In genomic region chr1:152110365-152110859, GRCh38 we compare ENCODE assay signal across 7 cellular contexts. TPM values are rescaled to one million over a fixed set of nuclear protein-coding genes. Genes with fewer than 3 reads are reported as not detected.
A peak's percentile ranks its signal among the peaks of the same experiment; 100 is the strongest.
DNase-seq lines count a peak whose midpoint lies in the region; ATAC-seq, FAIRE-seq and TF ChIP-seq lines count a peak whose summit lies in the region.

No MANE protein-coding gene starts in this region.

- peaks cover 90% of the 10 kb centered on the region for H3K27me3 ChIP-seq in astrocyte (ENCODE audit: insufficient read depth, low read length)

- H3K9me3 Mint-ChIP-seq in astrocyte (ENCODE audit: unreplicated experiment): peaks cover 11% of the 10 kb centered on the region

- peak overlapping the region; percentile 88 for H3K4me2 ChIP-seq in astrocyte (ENCODE audit: low read length)

- no peak overlapping the region for H3K27ac ChIP-seq in astrocyte (ENCODE audit: low read depth, low read length)

- H4K20me1 ChIP-seq in astrocyte (ENCODE audit: insufficient read depth, low read length): no peaks in the 10 kb centered on the region

- no peaks in the 10 kb centered on the region for H3K79me2 ChIP-seq in astrocyte (ENCODE audit: insufficient read depth, low read length)

- H3K36me3 Mint-ChIP-seq in astrocyte (ENCODE audit: low read depth, unreplicated experiment): no peaks in the 10 kb centered on the region

- DNase-seq in GM12865 (ENCODE audit: low read depth) (peak; percentile 50), NCI-H774 (lab: John Stamatoyannopoulos, UW) (peak; percentile 12), astrocyte (ENCODE audit: low read depth) (peak; percentile 46), left colon (peak; percentile 16 to 27), stromal cell of bone marrow (ENCODE audit: low read depth) (peak; percentile 10), T1000 (lab: John Stamatoyannopoulos, UW) (no peak)

- peak overlapping the region; percentile 50 for H3K4me3 ChIP-seq in GM12865 (ENCODE audit: low read depth, low read length)
- H3K4me3 ChIP-seq in astrocyte (ENCODE audit: insufficient read depth, low read depth, low read length): peak overlapping the region; percentile 56

- no peak for TF ChIP-seq CTCF in GM12865 (IDR thresholded peaks at IDR 0.05; ENCODE audit: insufficient read depth, low read depth, low read length, missing control alignments)
- no peak for TF ChIP-seq CTCF in astrocyte (IDR thresholded peaks at IDR 0.05; ENCODE audit: insufficient read depth, low read depth, low read length)

- no peak overlapping the region for H3K4me3 Mint-ChIP-seq in astrocyte (ENCODE audit: unreplicated experiment)

- H3K36me3 ChIP-seq in astrocyte (ENCODE audit: insufficient read depth, low read length): no peaks in the 10 kb centered on the region

- H3K9me3 ChIP-seq in astrocyte (ENCODE audit: insufficient read depth, low read depth, low read length): peaks cover 15% of the 10 kb centered on the region

- peak; percentile 38 for ATAC-seq in left colon
- ATAC-seq in HG03520 (IDR thresholded peaks at IDR 0.05; ENCODE audit: unreplicated experiment): no peak

- H3K9ac ChIP-seq in astrocyte (ENCODE audit: low read length): no peak overlapping the region

- H3K27ac Mint-ChIP-seq in astrocyte (ENCODE audit: unreplicated experiment): no peak overlapping the region

- H2AFZ ChIP-seq in astrocyte (ENCODE audit: low read depth, low read length): peak overlapping the region; percentile 91

- FAIRE-seq in astrocyte (lab: Jason Lieb, UNC): no peak

- H3K4me1 ChIP-seq in astrocyte (ENCODE audit: insufficient read depth, low read length): peaks cover 22% of the 10 kb centered on the region

- peaks cover 4% of the 10 kb centered on the region for H3K4me1 Mint-ChIP-seq in astrocyte (ENCODE audit: low read depth, unreplicated experiment)

- intact Hi-C loops in left colon (cut with DNase I, micrococcal nuclease): no loop called here

- peaks cover 18% of the 10 kb centered on the region for H3K27me3 Mint-ChIP-seq in astrocyte (ENCODE audit: low read depth, unreplicated experiment)

RNA-seq across cellular contexts. Expression of gene TCHH, which starts 4.8 kb away (rescaled TPM):
- total RNA-seq in astrocyte (0.70 and 0.86 TPM in 2 replicates), left colon (under 1 TPM; 0.06 TPM)

RNA-seq across cellular contexts. Expression of gene TCHHL1, which starts 21.5 kb away (rescaled TPM):
- not detected in 2 replicates for total RNA-seq in astrocyte
- total RNA-seq in left colon: not detected

RNA-seq across cellular contexts. Expression of gene RPTN, which starts 48.6 kb away (rescaled TPM):
- total RNA-seq in astrocyte: 0.07 and 0.09 TPM in 2 replicates
- not detected for total RNA-seq in left colon
